ENCODE assay signal across 21 cellular contexts in the genomic region with DNA sequence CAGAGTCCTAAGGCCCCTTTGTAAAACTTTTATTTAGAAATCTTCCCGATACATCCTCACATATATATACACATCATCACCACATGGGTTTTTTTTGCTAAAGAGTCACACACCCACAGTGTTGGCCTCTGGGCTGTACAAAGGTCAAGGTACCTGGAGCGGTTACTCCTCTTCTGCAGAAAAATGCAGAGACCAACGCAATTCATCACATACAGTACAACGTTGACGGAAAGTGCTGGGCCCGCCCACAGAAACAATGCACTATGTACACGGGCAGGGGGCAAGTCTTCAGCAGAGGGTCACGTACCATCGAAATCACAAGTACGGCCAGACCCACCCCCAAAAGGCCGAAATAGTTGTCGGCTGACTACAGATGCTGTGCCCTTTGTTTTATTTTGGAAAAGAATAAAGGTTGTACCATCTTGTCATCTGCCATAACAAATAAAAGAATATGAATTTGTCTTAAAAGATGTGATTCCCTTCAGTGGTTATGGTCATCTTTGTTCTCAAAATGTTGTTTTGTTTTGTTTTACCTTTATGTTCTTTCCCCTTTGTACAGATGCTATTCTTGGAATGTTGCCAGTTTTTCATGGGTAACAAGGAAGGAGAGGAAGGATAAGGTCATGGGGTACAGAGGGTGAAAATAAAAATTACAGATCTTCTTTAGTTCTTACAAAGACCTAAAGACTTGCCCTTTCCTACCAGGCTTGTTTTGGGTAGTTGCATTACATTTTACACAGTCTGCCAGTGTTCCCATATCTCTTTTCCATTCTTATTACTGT. TPM values are rescaled to one million over a fixed set of nuclear protein-coding genes. Genes with fewer than 3 reads are reported as not detected.
"Had no signal": no experiment of that assay in that cellular context is flagged by ENCODE, and none has a peak within 500 bp of the region (broad histone marks: within the 10 kb centered on the region; RNA-seq: fewer than 3 reads in every experiment).

No MANE protein-coding gene starts in this region.

- H3K4me1 Mint-ChIP-seq: activated naive CD8-positive, alpha-beta T cell treated with anti-CD3 and anti-CD28 coated beads for 36 hours; activated T-helper 17 cell treated with anti-CD3 and anti-CD28 coated beads, Interleukin-2, amount 50 U/mL, for 72 hours; nephron progenitor cell had no signal

- H3K27ac Mint-ChIP-seq: activated CD4-positive, alpha-beta T cell treated with anti-CD3 and anti-CD28 coated beads, Interleukin-2, amount 10 ng/mL, durations not matched to agents 24 days and 14 days; activated CD8-positive, alpha-beta T cell treated with anti-CD3 and anti-CD28 coated beads for 36 hours; activated naive CD8-positive, alpha-beta T cell treated with anti-CD3 and anti-CD28 coated beads for 36 hours; activated T-helper 17 cell treated with anti-CD3 and anti-CD28 coated beads, Interleukin-2, amount 50 U/mL, for 72 hours; mesothelial cell of epicardium; nephron progenitor cell had no signal

- DNase-seq: activated CD4-positive, alpha-beta T cell treated with anti-CD3 and anti-CD28 coated beads, Interleukin-2, amount 10 ng/mL, durations not matched to agents 24 days and 14 days; activated CD8-positive, alpha-beta T cell treated with anti-CD3 and anti-CD28 coated beads for 36 hours; activated naive CD4-positive, alpha-beta T cell; activated naive CD8-positive, alpha-beta T cell treated with anti-CD3 and anti-CD28 coated beads for 36 hours; activated T-cell treated with anti-CD3 and anti-CD28 coated beads, Interleukin-2, amount 50 U/mL, for 1 hour; amniotic stem cell; effector memory CD4-positive, alpha-beta T cell; foreskin keratinocyte; nephron progenitor cell; nucleus accumbens; stimulated activated naive CD8-positive, alpha-beta T cell treated with anti-CD3 and anti-CD28 coated beads, Interleukin-15, Interleukin-2, amounts not matched to agents 100 U/mL and 50 U/mL, for 24 hours; substantia nigra; tibial artery; uterus had no signal

- H3K4me3 Mint-ChIP-seq: activated CD4-positive, alpha-beta T cell treated with anti-CD3 and anti-CD28 coated beads, Interleukin-2, amount 10 ng/mL, durations not matched to agents 24 days and 14 days; activated CD8-positive, alpha-beta T cell treated with anti-CD3 and anti-CD28 coated beads for 36 hours; activated naive CD8-positive, alpha-beta T cell treated with anti-CD3 and anti-CD28 coated beads for 36 hours; activated T-helper 17 cell treated with anti-CD3 and anti-CD28 coated beads, Interleukin-2, amount 50 U/mL, for 72 hours; dendritic cell treated with granulocyte-macrophage colony-stimulating factor and Interleukin-4, amounts not matched to agents 40 ng/mL and 50 ng/mL, for 4 days; mesothelial cell of epicardium; nephron progenitor cell had no signal

- H3K36me3 Mint-ChIP-seq: activated naive CD8-positive, alpha-beta T cell treated with anti-CD3 and anti-CD28 coated beads for 36 hours; mesothelial cell of epicardium had no signal

- H3K9me3 Mint-ChIP-seq: activated CD4-positive, alpha-beta T cell treated with anti-CD3 and anti-CD28 coated beads, Interleukin-2, amount 10 ng/mL, durations not matched to agents 24 days and 14 days; activated CD8-positive, alpha-beta T cell treated with anti-CD3 and anti-CD28 coated beads for 36 hours; activated naive CD8-positive, alpha-beta T cell treated with anti-CD3 and anti-CD28 coated beads for 36 hours; activated T-helper 17 cell treated with anti-CD3 and anti-CD28 coated beads, Interleukin-2, amount 50 U/mL, for 72 hours; dendritic cell treated with granulocyte-macrophage colony-stimulating factor and Interleukin-4, amounts not matched to agents 40 ng/mL and 50 ng/mL, for 4 days; mesothelial cell of epicardium; nephron progenitor cell had no signal

RNA-seq across cellular contexts. Expression of a gene that starts 15.6 kb away (rescaled TPM):
- total RNA-seq: activated CD4-positive, alpha-beta T cell treated with anti-CD3 and anti-CD28 coated beads, Interleukin-2, amount 10 ng/mL, durations not matched to agents 24 days and 14 days; activated CD8-positive, alpha-beta T cell treated with anti-CD3 and anti-CD28 coated beads for 36 hours; activated naive CD8-positive, alpha-beta T cell treated with anti-CD3 and anti-CD28 coated beads for 36 hours; activated T-helper 17 cell treated with anti-CD3 and anti-CD28 coated beads, Interleukin-2, amount 50 U/mL, for 72 hours; fibroblast of lung; foreskin keratinocyte; mesothelial cell of epicardium; myocyte had no signal

RNA-seq across cellular contexts. Expression of a gene that starts 26.6 kb away (rescaled TPM):
- total RNA-seq: activated CD4-positive, alpha-beta T cell treated with anti-CD3 and anti-CD28 coated beads, Interleukin-2, amount 10 ng/mL, durations not matched to agents 24 days and 14 days; activated CD8-positive, alpha-beta T cell treated with anti-CD3 and anti-CD28 coated beads for 36 hours; activated naive CD8-positive, alpha-beta T cell treated with anti-CD3 and anti-CD28 coated beads for 36 hours; activated T-helper 17 cell treated with anti-CD3 and anti-CD28 coated beads, Interleukin-2, amount 50 U/mL, for 72 hours; chondrocyte; fibroblast of lung; mesothelial cell of epicardium; myocyte; skeletal muscle tissue had no signal
